ENCODE assay signal across 3 cellular contexts in the genomic region with DNA sequence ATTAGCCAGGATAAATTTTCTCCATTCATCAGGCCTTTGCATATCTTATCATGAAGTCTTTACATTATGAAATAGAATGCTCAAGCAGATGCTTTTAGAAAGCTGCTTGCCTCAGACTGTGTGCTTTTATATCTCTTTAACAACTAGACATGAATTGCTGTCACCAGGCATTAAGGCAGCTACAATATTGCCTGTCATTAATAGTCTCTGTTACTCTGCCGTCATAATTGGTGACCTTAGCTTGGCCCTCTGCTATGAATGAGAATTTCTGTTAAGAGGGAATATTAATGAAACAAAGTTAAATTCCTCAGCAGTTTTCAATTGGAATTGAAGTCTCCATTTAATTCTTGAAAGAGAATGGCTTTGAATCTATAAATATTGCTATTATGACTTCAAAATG.
"Had no signal": no experiment of that assay in that cellular context is flagged by ENCODE, and none has a peak within 500 bp of the region (broad histone marks: within the 10 kb centered on the region; RNA-seq: fewer than 3 reads in every experiment).

No MANE protein-coding gene starts in this region.

- DNase-seq: GDM1, GF-D8 had no signal

- H3K4me3 ChIP-seq: GM12878 had no signal

- ATAC-seq: GM12878 had no signal
